ENCODE assay signal across 1 cellular context in genomic region chr2:152176113-152176714, GRCh38.
TF ChIP-seq lines count a peak whose summit lies in the region.

No MANE protein-coding gene starts in this region.

TF ChIP-seq in GM23338, 12 proteins besides CTCF, POLR2A, EP300 and RAD21 (continued from another document):
- TF ChIP-seq ZNF462 (CRISPR knock-in tag; IDR thresholded peaks at IDR 0.05) (no peak), STAT1 (IDR thresholded peaks at IDR 0.05; ENCODE audit: unreplicated experiment) (no peak)
